ENCODE assay signal across 9 cellular contexts in genomic region chr21:44427241-44428120, GRCh38. TPM values are rescaled to one million over a fixed set of nuclear protein-coding genes. Genes with fewer than 3 reads are reported as not detected.
DNase-seq lines count a peak whose midpoint lies in the region; ATAC-seq and TF ChIP-seq lines count a peak whose summit lies in the region.
"Had no signal": no experiment of that assay in that cellular context is flagged by ENCODE, and none has a peak within 500 bp of the region (broad histone marks: within the 10 kb centered on the region; RNA-seq: fewer than 3 reads in every experiment).

No MANE protein-coding gene starts in this region.

- H3K4me2 ChIP-seq in PC-3 (ENCODE audit: low read length) (peak overlapping the region; percentile 88), GM23248 (ENCODE audit: unreplicated experiment) (no peak overlapping the region)

- WGBS in right lobe of liver (ENCODE audit: insufficient coverage, low coverage, low lambda C conversion rate, missing lambda C conversion rate): 87% methylated on average over 9 of the region's 28 CpGs
- 79 to 80% methylated on average over 28 of the region's 28 CpGs for WGBS in GM23248 (ENCODE audit: low coverage in 1 of 2, low lambda C conversion rate in 2 of 2, missing lambda C conversion rate in 2 of 2), 2 experiments

- POLR2A ChIA-PET in HEK293 (lab: Yijun Ruan, JAX) (interaction anchor here (1.1 kb wide), 1 partner anchor 89 kb away, joined by 3 read pairs; no protein-coding TSS in a partner anchor), PC-3 (lab: Charles Lee; ENCODE audit: unreplicated experiment) (no interaction called here)
- POLR2A ChIA-PET in activated CD4-positive, alpha-beta memory T cell treated with anti-CD3 and anti-CD28 coated beads, Interleukin-2, amount 10 ng/mL, durations not matched to agents 7 days and 5 days (lab: Charles Lee): no interaction called here

- ATAC-seq in PC-3: no peak
- ATAC-seq in right lobe of liver: peak; percentile 7 to 34 (median 10)
- ATAC-seq in HG03025 (IDR thresholded peaks at IDR 0.05; ENCODE audit: low FRiP score, unreplicated experiment): no peak

- no peak overlapping the region for H2AFZ ChIP-seq in PC-3 (ENCODE audit: low read length)
- H2AFZ ChIP-seq in GM23248: no peak overlapping the region

- H3K4me3 ChIP-seq in HEK293 (ENCODE audit: low read depth, low read length) (no peak overlapping the region), PC-3 (ENCODE audit: low read length) (peak overlapping the region; percentile 75), right lobe of liver (no peak overlapping the region), GM23248 (no peak overlapping the region)

- intact Hi-C loops in PC-3 (cut with micrococcal nuclease): loop anchor here (5.0 kb wide), 1 partner anchor 90 kb away; the partner anchor contains the start of gene CFAP410
- intact Hi-C loops in right lobe of liver (cut with DNase I): no loop called here

- H3K36me3 Mint-ChIP-seq in activated CD4-positive, alpha-beta memory T cell treated with anti-CD3 and anti-CD28 coated beads, Interleukin-2, amount 10 ng/mL, durations not matched to agents 7 days and 5 days (ENCODE audit: low read depth): peaks cover 2% of the 10 kb centered on the region

- no peak for TF ChIP-seq POLR2A in right lobe of liver (IDR thresholded peaks at IDR 0.05)

- peaks cover 14% of the 10 kb centered on the region for H3K9me3 Mint-ChIP-seq in activated CD4-positive, alpha-beta memory T cell treated with anti-CD3 and anti-CD28 coated beads, Interleukin-2, amount 10 ng/mL, durations not matched to agents 7 days and 5 days

- no peak overlapping the region for H3K4me3 Mint-ChIP-seq in activated CD4-positive, alpha-beta memory T cell treated with anti-CD3 and anti-CD28 coated beads, Interleukin-2, amount 10 ng/mL, durations not matched to agents 7 days and 5 days
- H3K4me3 Mint-ChIP-seq: naive thymus-derived CD8-positive, alpha-beta T cell had no signal

- H3K9ac ChIP-seq in PC-3 (ENCODE audit: low read length): peak overlapping the region; percentile 88; the same call in 1 of the 2 replicates
- H3K9ac ChIP-seq in GM23248: no peak overlapping the region

- H3K9me2 ChIP-seq in PC-3 (replicated peaks; ENCODE audit: low read length) (no peaks in the 10 kb centered on the region), GM23248 (ENCODE audit: insufficient read depth) (no peaks in the 10 kb centered on the region)

- H3K36me3 ChIP-seq in HEK293 (ENCODE audit: control insufficient read depth in 2 of 2, insufficient read depth in 1 of 2, low read length in 2 of 2): no peaks in the 10 kb centered on the region
- H3K36me3 ChIP-seq in PC-3 (ENCODE audit: low read depth, low read length): peaks cover 7% of the 10 kb centered on the region; the same call in 1 of the 2 replicates
- H3K36me3 ChIP-seq in right lobe of liver: no peaks in the 10 kb centered on the region
- H3K36me3 ChIP-seq in GM23248 (ENCODE audit: low read depth): no peaks in the 10 kb centered on the region

- BruUV-seq in PC-3 (replicated peaks; lab: Mats Ljungman, UMichigan): no TSS peak

- H3K27ac ChIP-seq in HEK293 (ENCODE audit: extremely low read depth, low read depth, low read length): no peak overlapping the region
- peak overlapping the region; percentile 2; the same call in 1 of the 2 replicates for H3K27ac ChIP-seq in PC-3 (ENCODE audit: low read length)
- H3K27ac ChIP-seq in right lobe of liver: no peak overlapping the region
- H3K27ac ChIP-seq in GM23248: no peak overlapping the region

- H3F3A ChIP-seq in PC-3 (ENCODE audit: low read length, unreplicated experiment) (peaks cover 4% of the 10 kb centered on the region), GM23248 (ENCODE audit: insufficient read depth) (no peaks in the 10 kb centered on the region)

- in situ Hi-C loops in GM23248 (cut with MboI): no loop called here

- H3K4me1 ChIP-seq in HEK293 (ENCODE audit: control insufficient read depth, insufficient read depth, low read length): no peaks in the 10 kb centered on the region
- H3K4me1 ChIP-seq in PC-3 (ENCODE audit: insufficient read depth, low read length): peaks cover 4% of the 10 kb centered on the region; the same call in 1 of the 2 replicates
- no peaks in the 10 kb centered on the region for H3K4me1 ChIP-seq in right lobe of liver
- H3K4me1 ChIP-seq in GM23248 (ENCODE audit: insufficient read depth): no peaks in the 10 kb centered on the region

- peak; percentile 83 for DNase-seq in COR-L47 (lab: John Stamatoyannopoulos, UW)
- DNase-seq in PC-3: no peak
- DNase-seq in right lobe of liver: peak; percentile 33 to 59 (median 51)
- no peak for DNase-seq in SIG-M5 (lab: John Stamatoyannopoulos, UW)
- no peak for DNase-seq in GM23248
- DNase-seq in activated CD4-positive, alpha-beta memory T cell treated with anti-CD3 and anti-CD28 coated beads, Interleukin-2, amount 10 ng/mL, durations not matched to agents 7 days and 5 days: no peak

- H3K27me3 ChIP-seq in PC-3 (ENCODE audit: low read length): no peaks in the 10 kb centered on the region
- no peaks in the 10 kb centered on the region for H3K27me3 ChIP-seq in right lobe of liver
- no peaks in the 10 kb centered on the region for H3K27me3 ChIP-seq in GM23248 (replicated peaks; ENCODE audit: insufficient read depth)

- no peaks in the 10 kb centered on the region for H3K27me3 Mint-ChIP-seq in activated CD4-positive, alpha-beta memory T cell treated with anti-CD3 and anti-CD28 coated beads, Interleukin-2, amount 10 ng/mL, durations not matched to agents 7 days and 5 days
- H3K27me3 Mint-ChIP-seq: naive thymus-derived CD8-positive, alpha-beta T cell had no signal

- H3K79me2 ChIP-seq in PC-3 (ENCODE audit: low read length): peaks cover 43% of the 10 kb centered on the region
- no peaks in the 10 kb centered on the region for H3K79me2 ChIP-seq in GM23248 (ENCODE audit: insufficient read depth)

- H3K9me3 ChIP-seq in HEK293 (ENCODE audit: control insufficient read depth, insufficient read depth, low read depth, low read length): no peaks in the 10 kb centered on the region
- H3K9me3 ChIP-seq in PC-3 (ENCODE audit: low read length): peaks cover 6% of the 10 kb centered on the region; the same call in 1 of the 2 replicates
- H3K9me3 ChIP-seq in right lobe of liver: peaks cover 0 to 8% (median 2%) of the 10 kb centered on the region in 4 donors
- no peaks in the 10 kb centered on the region for H3K9me3 ChIP-seq in GM23248 (ENCODE audit: low read depth)

- H3K4me1 Mint-ChIP-seq in activated CD4-positive, alpha-beta memory T cell treated with anti-CD3 and anti-CD28 coated beads, Interleukin-2, amount 10 ng/mL, durations not matched to agents 7 days and 5 days: no peaks in the 10 kb centered on the region

- H4K20me1 ChIP-seq in PC-3 (ENCODE audit: low read length) (no peaks in the 10 kb centered on the region), GM23248 (ENCODE audit: insufficient read depth) (no peaks in the 10 kb centered on the region)

- H3K27ac Mint-ChIP-seq in activated CD4-positive, alpha-beta memory T cell treated with anti-CD3 and anti-CD28 coated beads, Interleukin-2, amount 10 ng/mL, durations not matched to agents 7 days and 5 days: no peak overlapping the region

- CTCF ChIA-PET in HEK293 (lab: Yijun Ruan, JAX) (no interaction called here), PC-3 (lab: Charles Lee) (no interaction called here)
- CTCF ChIA-PET in activated CD4-positive, alpha-beta memory T cell treated with anti-CD3 and anti-CD28 coated beads, Interleukin-2, amount 10 ng/mL, durations not matched to agents 7 days and 5 days (lab: Charles Lee): no interaction called here

- TF ChIP-seq CTCF in HEK293 (tag by site-specific recombination; IDR thresholded peaks at IDR 0.05): no peak
- no peak for TF ChIP-seq CTCF in PC-3 (conservative IDR thresholded peaks at IDR 0.05; ENCODE audit: low read depth, low read length)
- TF ChIP-seq CTCF in right lobe of liver (IDR thresholded peaks at IDR 0.05): no peak

TF ChIP-seq in HEK293, 187 proteins besides CTCF, POLR2A, EP300 and RAD21 (continues in another document):
- TF ChIP-seq, protein P1, sequence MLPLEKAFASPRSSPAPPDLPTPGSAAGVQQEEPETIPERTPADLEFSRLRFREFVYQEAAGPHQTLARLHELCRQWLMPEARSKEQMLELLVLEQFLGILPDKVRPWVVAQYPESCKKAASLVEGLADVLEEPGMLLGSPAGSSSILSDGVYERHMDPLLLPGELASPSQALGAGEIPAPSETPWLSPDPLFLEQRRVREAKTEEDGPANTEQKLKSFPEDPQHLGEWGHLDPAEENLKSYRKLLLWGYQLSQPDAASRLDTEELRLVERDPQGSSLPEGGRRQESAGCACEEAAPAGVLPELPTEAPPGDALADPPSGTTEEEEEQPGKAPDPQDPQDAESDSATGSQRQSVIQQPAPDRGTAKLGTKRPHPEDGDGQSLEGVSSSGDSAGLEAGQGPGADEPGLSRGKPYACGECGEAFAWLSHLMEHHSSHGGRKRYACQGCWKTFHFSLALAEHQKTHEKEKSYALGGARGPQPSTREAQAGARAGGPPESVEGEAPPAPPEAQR (tag by site-specific recombination; IDR thresholded peaks at IDR 0.05): no peak
- TF ChIP-seq GLI4 (tag by site-specific recombination; IDR thresholded peaks at IDR 0.05) (no peak), SP2 (tag by site-specific recombination; IDR thresholded peaks at IDR 0.05) (no peak), ZFP69B (tag by site-specific recombination; IDR thresholded peaks at IDR 0.05) (no peak), PRDM1 (tag by site-specific recombination; IDR thresholded peaks at IDR 0.05) (no peak), ZNF510 (tag by site-specific recombination; IDR thresholded peaks at IDR 0.05; ENCODE audit: insufficient replicate concordance) (no peak), ZNF311 (tag by site-specific recombination; IDR thresholded peaks at IDR 0.05; ENCODE audit: borderline replicate concordance) (no peak), ZNF423 (tag by site-specific recombination; IDR thresholded peaks at IDR 0.05) (no peak)

RNA-seq across cellular contexts. Expression of gene LRRC3, which starts 27.8 kb away (rescaled TPM):
- 3.1 and 4.1 TPM in 2 replicates for total RNA-seq in PC-3 (2014; rRNA removed)
- total RNA-seq in right lobe of liver: 10 to 100 TPM in 5 of 6 experiments, 1 to 10 TPM in 1; 7.5 to 19.3 (median 13.9) TPM
- total RNA-seq in GM23248 (2014; rRNA removed; shearing (Covaris generic)): 0.32 and 0.38 TPM in 2 replicates
- 0.28 and 0.29 TPM in 2 replicates for polyA plus RNA-seq in GM23248 (2016; fragmentation: Nextera tagmentation; extraction: Ambion mirVana)
- total RNA-seq in activated CD4-positive, alpha-beta memory T cell treated with anti-CD3 and anti-CD28 coated beads, Interleukin-2, amount 10 ng/mL, durations not matched to agents 7 days and 5 days: 1 to 10 TPM; 3.7 to 3.8 TPM

Comparison
In these comparisons a context has a peak if more than half of its experiments do, and no peak if none do; other contexts are left out.
1. DNase-seq: peak in COR-L47 (single experiment) and right lobe of liver (3 of 3); none in PC-3 (single experiment), SIG-M5 (single experiment), GM23248 (single experiment) and activated CD4-positive, alpha-beta memory T cell treated with anti-CD3 and anti-CD28 coated beads, Interleukin-2, amount 10 ng/mL, durations not matched to agents 7 days and 5 days (single experiment).
2. ATAC-seq: peak in right lobe of liver (4 of 4); none in PC-3 (single experiment) and HG03025 (single experiment).